ENCODE assay signal across 14 cellular contexts in the genomic region with DNA sequence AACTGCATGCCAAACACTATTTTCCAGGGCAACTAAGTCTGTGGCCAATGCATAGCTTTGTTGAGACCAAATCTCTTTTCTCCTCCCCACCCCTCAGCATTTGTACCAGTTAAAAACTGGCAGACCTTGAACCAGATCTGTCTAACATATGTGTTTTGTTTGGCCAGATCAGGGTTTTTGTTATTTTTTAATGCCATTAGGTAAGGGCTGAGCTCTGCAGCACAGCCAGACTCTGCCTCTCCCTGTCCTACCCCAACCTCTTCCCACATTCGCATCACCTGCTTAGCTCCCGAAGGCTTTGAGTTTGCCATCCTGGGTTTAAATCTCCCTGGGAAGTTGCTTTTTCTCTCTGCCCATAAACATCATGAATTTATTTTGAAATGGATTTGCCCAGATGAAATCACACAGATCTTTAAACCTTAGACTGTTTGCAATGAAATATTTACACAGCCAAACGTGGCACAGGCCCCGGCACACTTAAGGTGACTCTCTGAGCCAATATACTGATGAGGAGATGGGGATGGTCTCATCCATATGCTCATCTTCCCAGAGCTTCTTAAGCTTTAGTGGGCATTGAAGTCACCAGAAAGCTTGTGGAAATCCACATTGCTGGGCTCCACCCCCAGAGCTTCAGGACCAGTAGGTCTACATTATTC. TPM values are rescaled to one million over a fixed set of nuclear protein-coding genes. Genes with fewer than 3 reads are reported as not detected.
A peak's percentile ranks its signal among the peaks of the same experiment; 100 is the strongest.
DNase-seq lines count a peak whose midpoint lies in the region; ATAC-seq, FAIRE-seq and TF ChIP-seq lines count a peak whose summit lies in the region.
"Had no signal": no experiment of that assay in that cellular context is flagged by ENCODE, and none has a peak within 500 bp of the region (broad histone marks: within the 10 kb centered on the region; RNA-seq: fewer than 3 reads in every experiment).

No MANE protein-coding gene starts in this region.

- H3K4me1 Mint-ChIP-seq in immature natural killer cell = peaks cover 13 to 16% of the 10 kb centered on the region in 2 donors
- H3K4me1 Mint-ChIP-seq in activated T-helper 1 cell treated with anti-CD3 and anti-CD28 coated beads, Interleukin-12 subunit alpha, Interleukin-12 subunit beta, Interleukin-2, Interleukin-4 antibody, amounts not matched to agents 30 ng/mL and 10 ng/mL and 1 ng/mL, durations not matched to agents 14 hours and 24 hours and 36 hours (ENCODE audit: low read depth) = peaks cover 6% of the 10 kb centered on the region

- H3K36me3 Mint-ChIP-seq in immature natural killer cell = no peaks in the 10 kb centered on the region
- no peaks in the 10 kb centered on the region for H3K36me3 Mint-ChIP-seq in activated T-helper 1 cell treated with anti-CD3 and anti-CD28 coated beads, Interleukin-12 subunit alpha, Interleukin-12 subunit beta, Interleukin-2, Interleukin-4 antibody, amounts not matched to agents 30 ng/mL and 10 ng/mL and 1 ng/mL, durations not matched to agents 14 hours and 24 hours and 36 hours (ENCODE audit: low read depth)

- H3K4me3 ChIP-seq in pancreas = no peak overlapping the region

- WGBS in pancreas, 2 donors = 26 to 34% methylated on average over 4 of the region's 4 CpGs

- DNase-seq in NCI-H1694 treated with DMSO at 0.1 percent for 48 hours (lab: John Stamatoyannopoulos, UW) = peak; percentile 70
- DNase-seq in immature natural killer cell = no peak
- DNase-seq in pancreas = no peak
- DNase-seq in left ventricle myocardium superior = no peak
- no peak for DNase-seq in activated T-helper 1 cell treated with anti-CD3 and anti-CD28 coated beads, Interleukin-12 subunit alpha, Interleukin-12 subunit beta, Interleukin-2, Interleukin-4 antibody, amounts not matched to agents 30 ng/mL and 10 ng/mL and 1 ng/mL, durations not matched to agents 14 hours and 24 hours and 36 hours (ENCODE audit: low spot score)
- DNase-seq: COR-L47, KG1, NCI-H1436 treated with DMSO at 0.1 percent for 48 hours, NCI-H2081 treated with DMSO at 0.1 percent for 48 hours, NCI-H524 treated with DMSO at 0.1 percent for 48 hours, SHP77 treated with DMSO at 0.1 percent for 48 hours had no signal

- H3K36me3 ChIP-seq in pancreas = no peaks in the 10 kb centered on the region

- H3K27me3 ChIP-seq in pancreas = no peaks in the 10 kb centered on the region

- peak overlapping the region; percentile 13 to 52 (median 22) for H3K27ac ChIP-seq in pancreas

- H3K4me3 Mint-ChIP-seq in immature natural killer cell = peak overlapping the region in 3 of 5 donors; percentile 26 to 68 (median 26)
- H3K4me3 Mint-ChIP-seq in activated T-helper 1 cell treated with anti-CD3 and anti-CD28 coated beads, Interleukin-12 subunit alpha, Interleukin-12 subunit beta, Interleukin-2, Interleukin-4 antibody, amounts not matched to agents 30 ng/mL and 10 ng/mL and 1 ng/mL, durations not matched to agents 14 hours and 24 hours and 36 hours = no peak overlapping the region
- H3K4me3 Mint-ChIP-seq: HFFc6 had no signal

- H3K9me3 ChIP-seq in pancreas = no peaks in the 10 kb centered on the region

- ATAC-seq in SK-N-SH treated with all-trans-retinoic acid at 6 μM for 48 hours = no peak
- peak; percentile 54 to 77 (median 62) for ATAC-seq in pancreas
- ATAC-seq in activated CD4-positive, CD25-positive, alpha-beta regulatory T cell treated with anti-CD3 and anti-CD28 coated beads, Interleukin-2, amount 50 U/mL, for 24 hours = no peak
- ATAC-seq in left ventricle myocardium superior = no peak

- peak overlapping the region in 3 of 6 donors; percentile 11 to 69 (median 56) for H3K27ac Mint-ChIP-seq in immature natural killer cell
- no peak overlapping the region for H3K27ac Mint-ChIP-seq in activated T-helper 1 cell treated with anti-CD3 and anti-CD28 coated beads, Interleukin-12 subunit alpha, Interleukin-12 subunit beta, Interleukin-2, Interleukin-4 antibody, amounts not matched to agents 30 ng/mL and 10 ng/mL and 1 ng/mL, durations not matched to agents 14 hours and 24 hours and 36 hours

- intact Hi-C loops in pancreas (cut with DNase I) (no loop called here), left ventricle myocardium superior (cut with micrococcal nuclease) (no loop called here)
- intact Hi-C loops in activated T-helper 1 cell treated with anti-CD3 and anti-CD28 coated beads, Interleukin-12 subunit alpha, Interleukin-12 subunit beta, Interleukin-2, Interleukin-4 antibody, amounts not matched to agents 30 ng/mL and 10 ng/mL and 1 ng/mL, durations not matched to agents 14 hours and 24 hours and 36 hours (cut with micrococcal nuclease) = no loop called here

- H3K4me1 ChIP-seq in pancreas = peaks cover 21 to 33% (median 24%) of the 10 kb centered on the region in 3 donors

- H3K27me3 Mint-ChIP-seq in immature natural killer cell (ENCODE audit: low read depth in 3 of 3) = peaks cover 0 to 11% (median 3%) of the 10 kb centered on the region in 3 donors
- H3K27me3 Mint-ChIP-seq in activated T-helper 1 cell treated with anti-CD3 and anti-CD28 coated beads, Interleukin-12 subunit alpha, Interleukin-12 subunit beta, Interleukin-2, Interleukin-4 antibody, amounts not matched to agents 30 ng/mL and 10 ng/mL and 1 ng/mL, durations not matched to agents 14 hours and 24 hours and 36 hours (ENCODE audit: insufficient read depth) = peaks cover 4% of the 10 kb centered on the region

- no peaks in the 10 kb centered on the region for H3K9me3 Mint-ChIP-seq in immature natural killer cell
- no peaks in the 10 kb centered on the region for H3K9me3 Mint-ChIP-seq in activated T-helper 1 cell treated with anti-CD3 and anti-CD28 coated beads, Interleukin-12 subunit alpha, Interleukin-12 subunit beta, Interleukin-2, Interleukin-4 antibody, amounts not matched to agents 30 ng/mL and 10 ng/mL and 1 ng/mL, durations not matched to agents 14 hours and 24 hours and 36 hours
- H3K9me3 Mint-ChIP-seq: HFFc6 had no signal

- no peak for TF ChIP-seq CTCF in pancreas (IDR thresholded peaks at IDR 0.05)

- FAIRE-seq in pancreas (lab: Jason Lieb, UNC) = no peak

TF ChIP-seq in SK-N-SH treated with all-trans-retinoic acid at 6 μM for 48 hours, 23 proteins besides CTCF, POLR2A, EP300 and RAD21:
- TF ChIP-seq ZNF565 (CRISPR knock-in tag; conservative IDR thresholded peaks at IDR 0.05; ENCODE audit: low read depth) (no peak), TCF4 (CRISPR knock-in tag; IDR thresholded peaks at IDR 0.05; ENCODE audit: borderline replicate concordance) (peak; percentile 20; the same call in 1 of the 2 replicates), RARB (CRISPR knock-in tag; IDR thresholded peaks at IDR 0.05) (no peak)
TF ChIP-seq in SK-N-SH treated with all-trans-retinoic acid at 6 μM for 48 hours: peak in this region for 1.

RNA-seq across cellular contexts. Expression of a gene that starts 54.0 kb away (rescaled TPM):
- polyA plus RNA-seq in immature natural killer cell (10 to 100 TPM in 2 of 3 donors, 1 to 10 TPM in 1; 8.8 to 14.2 (median 10.9) TPM), pancreas (10 to 100 TPM in 1 of 2 donors, 1 to 10 TPM in 1; 6.0 to 12.4 TPM)
- total RNA-seq in pancreas (10 to 100 TPM in 3 of 6 donors, 1 to 10 TPM in 3; 6.3 to 17.1 (median 10.3) TPM), left ventricle myocardium superior (15.7 TPM)
- total RNA-seq in activated T-helper 1 cell treated with anti-CD3 and anti-CD28 coated beads, Interleukin-12 subunit alpha, Interleukin-12 subunit beta, Interleukin-2, Interleukin-4 antibody, amounts not matched to agents 30 ng/mL and 10 ng/mL and 1 ng/mL, durations not matched to agents 14 hours and 24 hours and 36 hours = 31.2 and 31.4 TPM in 2 replicates

Comparison
In these comparisons a context has a peak if more than half of its experiments do, and no peak if none do; other contexts are left out.
1. ATAC-seq: peak in pancreas (4 of 4); none in SK-N-SH treated with all-trans-retinoic acid at 6 μM for 48 hours (single experiment), activated CD4-positive, CD25-positive, alpha-beta regulatory T cell treated with anti-CD3 and anti-CD28 coated beads, Interleukin-2, amount 50 U/mL, for 24 hours (0 of 2) and left ventricle myocardium superior (single experiment).